ENCODE assay signal across 8 cellular contexts in genomic region chr14:53432378-53432802, GRCh38.
A peak's percentile ranks its signal among the peaks of the same experiment; 100 is the strongest.
DNase-seq lines count a peak whose midpoint lies in the region; ATAC-seq, FAIRE-seq and TF ChIP-seq lines count a peak whose summit lies in the region.

No MANE protein-coding gene starts in this region.

- intact Hi-C loops in activated CD8-positive, alpha-beta T cell treated with anti-CD3 and anti-CD28 coated beads for 36 hours (cut with micrococcal nuclease), result no loop called here
- intact Hi-C loops in kidney (cut with DNase I), result no loop called here

- POLR2A ChIA-PET in activated CD8-positive, alpha-beta T cell treated with anti-CD3 and anti-CD28 coated beads for 36 hours (lab: Charles Lee), result interaction anchor here (0.6 kb wide), 1 partner anchor 146 kb away, joined by 4 read pairs; no protein-coding TSS in a partner anchor
- POLR2A ChIA-PET in activated CD8-positive, alpha-beta T cell treated with anti-CD3 and anti-CD28 coated beads, Interleukin-2, amount 10 ng/mL, durations not matched to agents 7 days and 5 days (lab: Charles Lee), result no interaction called here

- H3K9ac ChIP-seq in astrocyte (ENCODE audit: low read length) (no peak overlapping the region), kidney (ENCODE audit: low read length in 2 of 2) (no peak overlapping the region)

- no peaks in the 10 kb centered on the region for H3K27me3 Mint-ChIP-seq in activated CD8-positive, alpha-beta T cell treated with anti-CD3 and anti-CD28 coated beads for 36 hours
- H3K27me3 Mint-ChIP-seq in activated CD8-positive, alpha-beta T cell treated with anti-CD3 and anti-CD28 coated beads, Interleukin-2, amount 10 ng/mL, durations not matched to agents 7 days and 5 days (ENCODE audit: low read depth), result peaks cover 2% of the 10 kb centered on the region
- no peaks in the 10 kb centered on the region for H3K27me3 Mint-ChIP-seq in astrocyte (ENCODE audit: low read depth, unreplicated experiment)

- H3K4me3 Mint-ChIP-seq in activated CD8-positive, alpha-beta T cell treated with anti-CD3 and anti-CD28 coated beads for 36 hours, result no peak overlapping the region
- no peak overlapping the region for H3K4me3 Mint-ChIP-seq in activated CD8-positive, alpha-beta T cell treated with anti-CD3 and anti-CD28 coated beads, Interleukin-2, amount 10 ng/mL, durations not matched to agents 7 days and 5 days
- H3K4me3 Mint-ChIP-seq in astrocyte (ENCODE audit: unreplicated experiment), result no peak overlapping the region

- no peak overlapping the region for H3K4me3 ChIP-seq in astrocyte (ENCODE audit: insufficient read depth, low read depth, low read length)
- no peak overlapping the region for H3K4me3 ChIP-seq in kidney (ENCODE audit: low read length in 2 of 2)

- H3K27me3 ChIP-seq in astrocyte (ENCODE audit: insufficient read depth, low read length), result no peaks in the 10 kb centered on the region

- H3K9me3 Mint-ChIP-seq in activated CD8-positive, alpha-beta T cell treated with anti-CD3 and anti-CD28 coated beads for 36 hours, result peaks cover 2% of the 10 kb centered on the region
- no peaks in the 10 kb centered on the region for H3K9me3 Mint-ChIP-seq in activated CD8-positive, alpha-beta T cell treated with anti-CD3 and anti-CD28 coated beads, Interleukin-2, amount 10 ng/mL, durations not matched to agents 7 days and 5 days (ENCODE audit: insufficient read depth)
- no peaks in the 10 kb centered on the region for H3K9me3 Mint-ChIP-seq in astrocyte (ENCODE audit: unreplicated experiment)

- H2AFZ ChIP-seq in astrocyte (ENCODE audit: low read depth, low read length), result no peak overlapping the region

- no peak overlapping the region for H3K4me2 ChIP-seq in astrocyte (ENCODE audit: low read length)

- H3K27ac ChIP-seq in astrocyte (ENCODE audit: low read depth, low read length) (no peak overlapping the region), kidney (ENCODE audit: low read depth in 2 of 2, low read length in 2 of 2) (no peak overlapping the region)

- H3K36me3 ChIP-seq in astrocyte (ENCODE audit: insufficient read depth, low read length), result no peaks in the 10 kb centered on the region
- H3K36me3 ChIP-seq in kidney (ENCODE audit: control insufficient read depth in 1 of 2, insufficient read depth in 2 of 2, low read length in 2 of 2), result no peaks in the 10 kb centered on the region

- no peaks in the 10 kb centered on the region for H3K9me3 ChIP-seq in astrocyte (ENCODE audit: insufficient read depth, low read depth, low read length)
- H3K9me3 ChIP-seq in kidney (ENCODE audit: control insufficient read depth in 1 of 2, low read length in 2 of 2), result no peaks in the 10 kb centered on the region

- no peaks in the 10 kb centered on the region for H4K20me1 ChIP-seq in astrocyte (ENCODE audit: insufficient read depth, low read length)

- no peaks in the 10 kb centered on the region for H3K36me3 Mint-ChIP-seq in activated CD8-positive, alpha-beta T cell treated with anti-CD3 and anti-CD28 coated beads for 36 hours (ENCODE audit: low read depth)
- no peaks in the 10 kb centered on the region for H3K36me3 Mint-ChIP-seq in activated CD8-positive, alpha-beta T cell treated with anti-CD3 and anti-CD28 coated beads, Interleukin-2, amount 10 ng/mL, durations not matched to agents 7 days and 5 days (ENCODE audit: low read depth)
- no peaks in the 10 kb centered on the region for H3K36me3 Mint-ChIP-seq in astrocyte (ENCODE audit: low read depth, unreplicated experiment)

- FAIRE-seq in astrocyte (lab: Jason Lieb, UNC), result no peak
- no peak for FAIRE-seq in kidney (lab: Jason Lieb, UNC)

- H3K27ac Mint-ChIP-seq in activated CD8-positive, alpha-beta T cell treated with anti-CD3 and anti-CD28 coated beads for 36 hours, result no peak overlapping the region
- H3K27ac Mint-ChIP-seq in activated CD8-positive, alpha-beta T cell treated with anti-CD3 and anti-CD28 coated beads, Interleukin-2, amount 10 ng/mL, durations not matched to agents 7 days and 5 days, result no peak overlapping the region
- no peak overlapping the region for H3K27ac Mint-ChIP-seq in astrocyte (ENCODE audit: unreplicated experiment)

- TF ChIP-seq CTCF in activated CD8-positive, alpha-beta T cell treated with anti-CD3 and anti-CD28 coated beads for 36 hours (IDR thresholded peaks at IDR 0.05), result peak; percentile 49
- TF ChIP-seq CTCF in astrocyte (IDR thresholded peaks at IDR 0.05; ENCODE audit: insufficient read depth, low read depth, low read length) (peak; percentile 68), kidney (IDR thresholded peaks at IDR 0.05; ENCODE audit: borderline replicate concordance, extremely low read depth, insufficient read depth) (peak; percentile 55)

- no peaks in the 10 kb centered on the region for H3K4me1 Mint-ChIP-seq in activated CD8-positive, alpha-beta T cell treated with anti-CD3 and anti-CD28 coated beads for 36 hours (ENCODE audit: low read depth)
- no peaks in the 10 kb centered on the region for H3K4me1 Mint-ChIP-seq in activated CD8-positive, alpha-beta T cell treated with anti-CD3 and anti-CD28 coated beads, Interleukin-2, amount 10 ng/mL, durations not matched to agents 7 days and 5 days (ENCODE audit: low read depth)
- peaks cover 7% of the 10 kb centered on the region for H3K4me1 Mint-ChIP-seq in astrocyte (ENCODE audit: low read depth, unreplicated experiment)

- DNase-seq in activated CD8-positive, alpha-beta T cell treated with anti-CD3 and anti-CD28 coated beads for 36 hours, result no peak
- DNase-seq in activated CD8-positive, alpha-beta T cell treated with anti-CD3 and anti-CD28 coated beads, Interleukin-2, amount 10 ng/mL, durations not matched to agents 7 days and 5 days, result no peak
- DNase-seq in NCI-H187 treated with DMSO at 0.1 percent for 48 hours (lab: John Stamatoyannopoulos, UW) (peak; percentile 28), astrocyte (ENCODE audit: low read depth) (peak; percentile 22), kidney (no peak), medulla oblongata (ENCODE audit: extremely low spot score) (no peak)
- DNase-seq in stimulated activated naive CD4-positive, alpha-beta T cell treated with Interleukin-2 at 50 U/mL for 16 hours (lab: John Stamatoyannopoulos, UW), result no peak

- peak; percentile 58 for ATAC-seq in activated CD8-positive, alpha-beta T cell treated with anti-CD3 and anti-CD28 coated beads for 36 hours
- no peak for ATAC-seq in activated CD8-positive, alpha-beta T cell treated with anti-CD3 and anti-CD28 coated beads, Interleukin-2, amount 10 ng/mL, durations not matched to agents 7 days and 5 days
- peak; percentile 67 for ATAC-seq in HG02623 (IDR thresholded peaks at IDR 0.05; ENCODE audit: unreplicated experiment)

- CTCF ChIA-PET in activated CD8-positive, alpha-beta T cell treated with anti-CD3 and anti-CD28 coated beads for 36 hours (lab: Charles Lee), result interaction anchor here (0.8 to 1.1 kb wide), 2 partner anchors 17 to 22 kb away, joined by 3 read pairs; no protein-coding TSS in a partner anchor
- CTCF ChIA-PET in activated CD8-positive, alpha-beta T cell treated with anti-CD3 and anti-CD28 coated beads, Interleukin-2, amount 10 ng/mL, durations not matched to agents 7 days and 5 days (lab: Charles Lee), result interaction anchor here (0.6 kb wide), 1 partner anchor 140 kb away, joined by 3 read pairs; no protein-coding TSS in a partner anchor

- H3K4me1 ChIP-seq in astrocyte (ENCODE audit: insufficient read depth, low read length) (peaks cover 3% of the 10 kb centered on the region), kidney (ENCODE audit: control insufficient read depth in 1 of 2, insufficient read depth in 1 of 2, low read depth in 1 of 2, low read length in 2 of 2) (no peaks in the 10 kb centered on the region)

- no peaks in the 10 kb centered on the region for H3K79me2 ChIP-seq in astrocyte (ENCODE audit: insufficient read depth, low read length)

Comparison
In these comparisons a context has a peak if more than half of its experiments do, and no peak if none do; other contexts are left out.
1. DNase-seq: peak in NCI-H187 treated with DMSO at 0.1 percent for 48 hours (single experiment) and astrocyte (single experiment); none in activated CD8-positive, alpha-beta T cell treated with anti-CD3 and anti-CD28 coated beads for 36 hours (single experiment), activated CD8-positive, alpha-beta T cell treated with anti-CD3 and anti-CD28 coated beads, Interleukin-2, amount 10 ng/mL, durations not matched to agents 7 days and 5 days (single experiment), kidney (single experiment), stimulated activated naive CD4-positive, alpha-beta T cell treated with Interleukin-2 at 50 U/mL for 16 hours (single experiment) and medulla oblongata (single experiment).
2. Peak in every context shown above with its lines, with median percentiles within 50 percentile points of each other: CTCF ChIP-seq.